Comparison of ENCODE assay signal across 10 cellular contexts in genomic region chr1:40267767-40268187, GRCh38. TPM values are rescaled to one million over a fixed set of nuclear protein-coding genes. Genes with fewer than 3 reads are reported as not detected.
DNase-seq lines count a peak whose midpoint lies in the region; TF ChIP-seq lines count a peak whose summit lies in the region.
"Had no signal": no experiment of that assay in that cellular context is flagged by ENCODE, and none has a peak within 500 bp of the region (broad histone marks: within the 10 kb centered on the region; RNA-seq: fewer than 3 reads in every experiment).

No MANE protein-coding gene starts in this region.

- intact Hi-C loops in left ventricle myocardium inferior (cut with micrococcal nuclease) = no loop called here
- intact Hi-C loops in OCI-LY7 (cut with micrococcal nuclease; ENCODE audit: unreplicated experiment) = no loop called here

- CTCF ChIA-PET in OCI-LY7 (lab: Charles Lee; ENCODE audit: unreplicated experiment) = no interaction called here

- H3K9ac ChIP-seq in skeletal muscle tissue (ENCODE audit: low read depth in 1 of 3, low read length in 3 of 3) = peak overlapping the region in 2 of 3 donors; percentile 57 to 58

- H3K4me1 ChIP-seq in left ventricle myocardium inferior = peaks cover 61% of the 10 kb centered on the region
- H3K4me1 ChIP-seq in skeletal muscle tissue (ENCODE audit: control insufficient read depth in 3 of 3, insufficient read depth in 3 of 3, low read length in 3 of 3) = peaks cover 8 to 16% (median 8%) of the 10 kb centered on the region in 3 donors
- H3K4me1 ChIP-seq in OCI-LY7 (ENCODE audit: insufficient read depth, low read length, poor library complexity, severe bottlenecking) = no peaks in the 10 kb centered on the region

- peak; percentile 27 for DNase-seq in HFF-Myc (ENCODE audit: extremely low read depth, low read depth)
- peak; percentile 91 for DNase-seq in astrocyte of the spinal cord (ENCODE audit: low read depth, low spot score)
- no peak for DNase-seq in left ventricle myocardium inferior
- DNase-seq in DMS153 treated with DMSO at 0.1 percent for 48 hours (lab: John Stamatoyannopoulos, UW; ENCODE audit: unreplicated experiment) = no peak
- DNase-seq in activated CD8-positive, alpha-beta memory T cell treated with anti-CD3 and anti-CD28 coated beads for 24 hours = no peak
- DNase-seq in OCI-LY7 (ENCODE audit: low spot score) = no peak
- no peak for DNase-seq in activated gamma-delta T cell (lab: John Stamatoyannopoulos, UW)
- DNase-seq: nephron progenitor cell had no signal

- no peaks in the 10 kb centered on the region for H3K27me3 ChIP-seq in left ventricle myocardium inferior (ENCODE audit: low read depth)
- no peaks in the 10 kb centered on the region for H3K27me3 ChIP-seq in skeletal muscle tissue (ENCODE audit: control insufficient read depth in 3 of 3, insufficient read depth in 3 of 3, low read length in 3 of 3)

- H3K27ac ChIP-seq in left ventricle myocardium inferior (replicated peaks) (peak overlapping the region; percentile 82), skeletal muscle tissue (ENCODE audit: low read depth, low read length) (peak overlapping the region; percentile 84), OCI-LY7 (ENCODE audit: low read depth, low read length, poor library complexity, severe bottlenecking) (no peak overlapping the region)
- H3K27ac ChIP-seq: SK-N-MC had no signal

- no peaks in the 10 kb centered on the region for H3K9me2 ChIP-seq in OCI-LY7 (ENCODE audit: insufficient read depth, low read length)

- no peaks in the 10 kb centered on the region for H4K20me1 ChIP-seq in OCI-LY7 (ENCODE audit: insufficient read depth, low read length)

- POLR2A ChIA-PET in OCI-LY7 (lab: Charles Lee) = no interaction called here

- H3K36me3 ChIP-seq in left ventricle myocardium inferior = peaks cover 85% of the 10 kb centered on the region
- peaks cover 12 to 39% (median 24%) of the 10 kb centered on the region in 3 donors for H3K36me3 ChIP-seq in skeletal muscle tissue (ENCODE audit: control insufficient read depth in 3 of 3, insufficient read depth in 3 of 3, low read length in 3 of 3)
- peaks cover 93% of the 10 kb centered on the region for H3K36me3 ChIP-seq in OCI-LY7 (ENCODE audit: insufficient read depth, low read length)

- H3K4me3 ChIP-seq in HFF-Myc (replicated peaks; ENCODE audit: low read depth, low read length) = no peak overlapping the region
- no peak overlapping the region for H3K4me3 ChIP-seq in astrocyte of the spinal cord (ENCODE audit: low read depth, low read length)
- H3K4me3 ChIP-seq in left ventricle myocardium inferior = peak overlapping the region; percentile 33
- H3K4me3 ChIP-seq in skeletal muscle tissue (ENCODE audit: low read length in 3 of 3) = peak overlapping the region in 1 of 3 donors; percentile 49
- H3K4me3 ChIP-seq in OCI-LY7 (ENCODE audit: low read depth, low read length, poor library complexity, severe bottlenecking) = no peak overlapping the region
- H3K4me3 ChIP-seq: SK-N-MC had no signal

- H2AFZ ChIP-seq in OCI-LY7 (ENCODE audit: low read length) = no peak overlapping the region

- H3K9me3 ChIP-seq in left ventricle myocardium inferior (replicated peaks) = no peaks in the 10 kb centered on the region
- no peaks in the 10 kb centered on the region for H3K9me3 ChIP-seq in skeletal muscle tissue (ENCODE audit: control insufficient read depth in 3 of 3, low read length in 3 of 3)
- H3K9me3 ChIP-seq in OCI-LY7 (ENCODE audit: low read length) = no peaks in the 10 kb centered on the region

- no TSS peak for BruUV-seq in OCI-LY7 (replicated peaks; lab: Mats Ljungman, UMichigan)

- H3K4me2 ChIP-seq in OCI-LY7 (ENCODE audit: low read length) = no peak overlapping the region

- in situ Hi-C loops in astrocyte of the spinal cord (cut with HindIII; ENCODE audit: low sequenced_read_pairs) = no loop called here

- H3K79me2 ChIP-seq in OCI-LY7 (ENCODE audit: insufficient read depth, low read depth, low read length) = peaks cover 8% of the 10 kb centered on the region; the same call in 1 of the 2 replicates

- TF ChIP-seq CTCF in HFF-Myc (IDR thresholded peaks at IDR 0.05; ENCODE audit: low read depth, low read length, missing control alignments) = no peak
- TF ChIP-seq CTCF in astrocyte of the spinal cord (IDR thresholded peaks at IDR 0.05; ENCODE audit: low read depth, low read length) = no peak
- no peak for TF ChIP-seq CTCF in left ventricle myocardium inferior (IDR thresholded peaks at IDR 0.05; ENCODE audit: borderline replicate concordance)
- no peak for TF ChIP-seq CTCF in OCI-LY7 (conservative IDR thresholded peaks at IDR 0.05; ENCODE audit: low read length)

RNA-seq across cellular contexts. Expression of gene ZMPSTE24, which starts 9.7 kb away (rescaled TPM):
- total RNA-seq in left ventricle myocardium inferior (33.8 TPM), skeletal muscle tissue (33.4 TPM), OCI-LY7 (2022) (18.8 and 24.3 TPM in 2 replicates)
- total RNA-seq in OCI-LY7 (2014; rRNA removed; shearing (Covaris generic)) = 13.4 and 15.8 TPM in 2 replicates

RNA-seq across cellular contexts. Expression of gene TMCO2, which starts 20.0 kb away (rescaled TPM):
- total RNA-seq in left ventricle myocardium inferior (not detected), skeletal muscle tissue (not detected), OCI-LY7 (2022) (not detected in 2 replicates)
- not detected in 2 replicates for total RNA-seq in OCI-LY7 (2014; rRNA removed; shearing (Covaris generic))

RNA-seq across cellular contexts. Expression of gene COL9A2, which starts 49.3 kb away (rescaled TPM):
- total RNA-seq in left ventricle myocardium inferior (0.27 TPM), skeletal muscle tissue (7.8 TPM), OCI-LY7 (2022) (19.3 and 21.4 TPM in 2 replicates)
- total RNA-seq in OCI-LY7 (2014; rRNA removed; shearing (Covaris generic)) = 10.6 and 12.8 TPM in 2 replicates

Comparison
In these comparisons a context has a peak if more than half of its experiments do, and no peak if none do; other contexts are left out.
1. DNase-seq: peak in HFF-Myc (single experiment) and astrocyte of the spinal cord (single experiment); none in left ventricle myocardium inferior (single experiment), DMS153 treated with DMSO at 0.1 percent for 48 hours (single experiment), activated CD8-positive, alpha-beta memory T cell treated with anti-CD3 and anti-CD28 coated beads for 24 hours (single experiment), OCI-LY7 (single experiment) and activated gamma-delta T cell (single experiment).